8 cellular contexts compared by ENCODE assay signal in genomic region chr4:143375326-143376073, GRCh38. TPM values are rescaled to one million over a fixed set of nuclear protein-coding genes. Genes with fewer than 3 reads are reported as not detected.
DNase-seq lines count a peak whose midpoint lies in the region; ATAC-seq and TF ChIP-seq lines count a peak whose summit lies in the region.

No MANE protein-coding gene starts in this region.

- TF ChIP-seq CTCF in BJ (IDR thresholded peaks at IDR 0.05; ENCODE audit: insufficient read depth, low read depth, low read length) = peak; percentile 44
- peak in 4 of 6 experiments; percentile 34 to 47 (median 40) for TF ChIP-seq CTCF in Peyer's patch (IDR thresholded peaks at IDR 0.05)
- TF ChIP-seq CTCF in fibroblast of the aortic adventitia (IDR thresholded peaks at IDR 0.05; ENCODE audit: insufficient read depth, low read length) = peak; percentile 42

- no peak for DNase-seq in BJ (ENCODE audit: low read depth)
- peak in 2 of 3 donors; percentile 42 to 71 for DNase-seq in Peyer's patch
- DNase-seq in fibroblast of the aortic adventitia (ENCODE audit: low read depth) = no peak
- DNase-seq in putamen (ENCODE audit: low spot score) = peak; percentile 86
- DNase-seq in foreskin melanocyte = no peak
- DNase-seq in NCI-H2107 treated with DMSO at 0.1 percent for 48 hours (lab: John Stamatoyannopoulos, UW; ENCODE audit: unreplicated experiment) = no peak

- ATAC-seq in GM18502 (IDR thresholded peaks at IDR 0.05; ENCODE audit: poor library complexity, unreplicated experiment) (peak; percentile 56), HG02884 (IDR thresholded peaks at IDR 0.05; ENCODE audit: unreplicated experiment) (peak; percentile 31)

- POLR2A ChIA-PET in BJ (lab: Charles Lee) = no interaction called here

- TF ChIP-seq POLR2A in Peyer's patch (IDR thresholded peaks at IDR 0.05) = no peak

- H3K27me3 ChIP-seq in BJ (ENCODE audit: control insufficient read depth, insufficient read depth, low read length) (no peaks in the 10 kb centered on the region), Peyer's patch (no peaks in the 10 kb centered on the region)

- H3K4me3 ChIP-seq in BJ (ENCODE audit: low read depth, low read length) = no peak overlapping the region
- no peak overlapping the region for H3K4me3 ChIP-seq in Peyer's patch
- H3K4me3 ChIP-seq in fibroblast of the aortic adventitia (ENCODE audit: low read depth, low read length) = no peak overlapping the region

- CTCF ChIA-PET in BJ (lab: Yijun Ruan, JAX) = interaction anchor here (0.6 to 2.0 kb wide), 13 partner anchors 9 to 173 kb away, joined by 3 to 9 read pairs (median 3); no protein-coding TSS in a partner anchor

- peak overlapping the region in 2 of 4 donors; percentile 5 to 72 for H3K27ac ChIP-seq in Peyer's patch

- H3K4me1 ChIP-seq in Peyer's patch = peaks cover 0 to 38% (median 9%) of the 10 kb centered on the region in 4 donors

- H3K9me3 ChIP-seq in Peyer's patch = no peaks in the 10 kb centered on the region

- no peaks in the 10 kb centered on the region for H3K36me3 ChIP-seq in BJ (ENCODE audit: control insufficient read depth, insufficient read depth, low read length)
- no peaks in the 10 kb centered on the region for H3K36me3 ChIP-seq in Peyer's patch

RNA-seq across cellular contexts. Expression of gene GAB1, which starts 38.8 kb away (rescaled TPM):
- 7.8 and 10.7 TPM in 2 replicates for polyA plus RNA-seq in BJ (2011; rRNA removed)
- 11.9 and 14.5 TPM in 2 replicates for polyA minus RNA-seq in BJ (2011; rRNA and poly(A)+ RNA removed)
- total RNA-seq in Peyer's patch (10 to 100 TPM; 31.9 to 76.7 (median 40.5) TPM), fibroblast of the aortic adventitia (ENCODE audit: low replicate concordance) (22.8 and 49.3 TPM in 2 replicates)

Comparison
In these comparisons a context has a peak if more than half of its experiments do, and no peak if none do; other contexts are left out.
1. DNase-seq: peak in Peyer's patch (2 of 3) and putamen (single experiment); none in BJ (single experiment), fibroblast of the aortic adventitia (single experiment), foreskin melanocyte (single experiment) and NCI-H2107 treated with DMSO at 0.1 percent for 48 hours (single experiment).
2. Peak in every context shown above with its lines, with median percentiles within 50 percentile points of each other: CTCF ChIP-seq.